Comparison of ENCODE assay signal across 8 cellular contexts in the genomic region with DNA sequence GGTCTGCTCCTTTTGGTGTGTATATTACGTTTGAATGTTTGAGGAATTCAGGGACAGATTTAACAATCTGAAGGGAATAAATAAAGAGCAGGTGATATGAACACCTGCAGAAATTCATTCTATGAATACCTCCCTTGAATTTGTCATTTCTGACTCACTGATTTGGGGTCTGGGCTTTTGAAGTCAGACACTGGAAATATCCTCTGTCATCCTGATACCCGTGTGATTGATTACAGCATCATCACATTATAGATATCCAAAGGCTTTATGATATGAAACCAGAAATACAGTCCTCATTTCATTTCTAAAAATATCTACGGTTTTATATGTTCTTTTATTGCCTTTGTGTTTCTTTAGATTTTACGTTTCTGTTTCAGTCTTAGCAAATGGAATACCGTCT.
"Had no signal": no experiment of that assay in that cellular context is flagged by ENCODE, and none has a peak within 500 bp of the region (broad histone marks: within the 10 kb centered on the region; RNA-seq: fewer than 3 reads in every experiment).

No MANE protein-coding gene starts in this region.

- H3K36me3 ChIP-seq: HAP-1 had no signal

- H3K27ac Mint-ChIP-seq: HFFc6 had no signal

- H3K4me3 Mint-ChIP-seq: HFFc6 had no signal

- H3K9me3 ChIP-seq: HAP-1 had no signal

- ATAC-seq: HCT116, K562 had no signal

- H3K4me1 ChIP-seq: HAP-1 had no signal

- H3K4me3 ChIP-seq: HAP-1, K562 had no signal

- DNase-seq: GOT3, H7, HFFc6, IMR-90, KG1 had no signal
